Comparison of ENCODE assay signal across 1 cellular context in genomic region chr4:41216294-41217019, GRCh38.
A peak's percentile ranks its signal among the peaks of the same experiment; 100 is the strongest.
TF ChIP-seq lines count a peak whose summit lies in the region.

No MANE protein-coding gene starts in this region.

TF ChIP-seq in GM12878, 131 proteins besides CTCF, POLR2A, EP300 and RAD21 (continued from another document and continues in another):
- TF ChIP-seq ZBTB11 (CRISPR knock-in tag; IDR thresholded peaks at IDR 0.05) (peak; percentile 69), FOXK2 (IDR thresholded peaks at IDR 0.05) (no peak), CEBPZ (IDR thresholded peaks at IDR 0.05; ENCODE audit: low read depth, low read length) (no peak), ZNF207 (IDR thresholded peaks at IDR 0.05; ENCODE audit: borderline replicate concordance) (peak; percentile 35; the same call in 1 of the 2 replicates), IRF3 (IDR thresholded peaks at IDR 0.05) (no peak), KDM1A (IDR thresholded peaks at IDR 0.05; ENCODE audit: borderline replicate concordance) (no peak), ZNF622 (IDR thresholded peaks at IDR 0.05) (no peak), PAX8 (IDR thresholded peaks at IDR 0.05) (no peak), SIX5 (IDR thresholded peaks at IDR 0.05; ENCODE audit: low read depth, low read length, severe bottlenecking) (no peak), BCL3 (IDR thresholded peaks at IDR 0.05; ENCODE audit: borderline replicate concordance, insufficient read depth, low read depth, low read length, poor library complexity, severe bottlenecking) (no peak), USF2 (IDR thresholded peaks at IDR 0.05; ENCODE audit: borderline replicate concordance, low read depth, low read length) (no peak), YY1 (IDR thresholded peaks at IDR 0.05; ENCODE audit: low read depth, low read length) (0 out of 2 replicates have a peak, but pooled peaks have one; percentile 19), HCFC1 (IDR thresholded peaks at IDR 0.05; ENCODE audit: low read length) (peak; percentile 49), MXI1 (IDR thresholded peaks at IDR 0.05; ENCODE audit: low read depth, low read length) (no peak), IRF5 (IDR thresholded peaks at IDR 0.05; ENCODE audit: borderline replicate concordance) (no peak), ATF7 (IDR thresholded peaks at IDR 0.05; ENCODE audit: low read depth) (peak; percentile 50; the same call in 1 of the 2 replicates), ZNF592 (IDR thresholded peaks at IDR 0.05) (no peak), ZSCAN29 (IDR thresholded peaks at IDR 0.05) (no peak), KAT2A (conservative IDR thresholded peaks at IDR 0.05; ENCODE audit: control insufficient read depth, low read depth, low read length) (no peak), SUZ12 (IDR thresholded peaks at IDR 0.05; ENCODE audit: unreplicated experiment) (no peak), RCOR1 (conservative IDR thresholded peaks at IDR 0.05; ENCODE audit: low read depth, low read length) (no peak), ATF3 (IDR thresholded peaks at IDR 0.05; ENCODE audit: borderline replicate concordance, extremely low read depth, low read depth, low read length) (no peak), TCF12 (IDR thresholded peaks at IDR 0.05; ENCODE audit: low read depth, low read length) (peak; percentile 26; the same call in 1 of the 2 replicates), MTA3 (IDR thresholded peaks at IDR 0.05; ENCODE audit: borderline replicate concordance, low read length) (no peak), WRNIP1 (IDR thresholded peaks at IDR 0.05; ENCODE audit: borderline replicate concordance, low read depth, low read length) (no peak), EGR1 (IDR thresholded peaks at IDR 0.05; ENCODE audit: borderline replicate concordance in 1 of 2, low read depth in 2 of 2, low read length in 2 of 2) (0 out of 3 replicates have a peak, but pooled peaks of 1 of the 2 experiments have one; percentile 3), RUNX3 (IDR thresholded peaks at IDR 0.05; ENCODE audit: low read length) (no peak), BRCA1 (IDR thresholded peaks at IDR 0.05; ENCODE audit: low read depth, low read length) (no peak), HSF1 (IDR thresholded peaks at IDR 0.05; ENCODE audit: low read depth, low read length) (no peak), SKIL (IDR thresholded peaks at IDR 0.05; ENCODE audit: low read depth, poor library complexity, severe bottlenecking) (peak; percentile 20), EED (IDR thresholded peaks at IDR 0.05; ENCODE audit: low read depth) (peak; percentile 85), MYC (IDR thresholded peaks at IDR 0.05; ENCODE audit: insufficient read depth, insufficient read length, insufficient replicate concordance, low read length, severe bottlenecking) (no peak), FOS (IDR thresholded peaks at IDR 0.05; ENCODE audit: borderline replicate concordance, extremely low read depth, insufficient read length) (no peak), HDAC2 (IDR thresholded peaks at IDR 0.05) (no peak), CBX3 (IDR thresholded peaks at IDR 0.05; ENCODE audit: borderline replicate concordance, low read depth) (no peak), ZNF274 (IDR thresholded peaks at IDR 0.05; ENCODE audit: insufficient read depth, insufficient read length) (no peak), ETV6 (conservative IDR thresholded peaks at IDR 0.05 in 1 of 2, IDR thresholded peaks at IDR 0.05 in 1 of 2; ENCODE audit: borderline replicate concordance in 1 of 2, low read depth in 1 of 2) (peak in 1 of 2 experiments; percentile 77; a peak in 1 of 4 replicates), RFX5 (IDR thresholded peaks at IDR 0.05; ENCODE audit: low read depth, low read length) (no peak), RELA (IDR thresholded peaks at IDR 0.05; ENCODE audit: borderline replicate concordance, partially characterized antibody) (peak; percentile 83)
